22 cellular contexts compared by ENCODE assay signal in the genomic region with DNA sequence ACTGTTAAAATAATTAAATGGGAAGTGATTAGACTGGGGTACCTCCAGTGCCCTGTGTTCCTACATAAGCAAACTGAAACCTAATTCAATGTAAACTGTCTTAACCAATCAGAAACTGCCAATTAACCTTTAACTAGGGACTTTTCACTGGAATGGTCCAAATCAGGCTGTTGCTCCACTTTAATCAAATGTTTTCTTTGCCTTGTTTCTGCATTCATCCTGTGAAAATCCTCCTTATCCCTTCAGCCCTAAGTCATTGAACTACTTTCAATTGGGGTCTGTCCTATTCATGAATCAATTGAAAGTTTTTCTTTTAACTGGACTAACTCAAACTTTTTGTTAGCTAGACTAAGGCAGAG. TPM values are rescaled to one million over a fixed set of nuclear protein-coding genes. Genes with fewer than 3 reads are reported as not detected.
DNase-seq lines count a peak whose midpoint lies in the region; ATAC-seq, FAIRE-seq and TF ChIP-seq lines count a peak whose summit lies in the region.
"Had no signal": no experiment of that assay in that cellular context is flagged by ENCODE, and none has a peak within 500 bp of the region (broad histone marks: within the 10 kb centered on the region; RNA-seq: fewer than 3 reads in every experiment).

No MANE protein-coding gene starts in this region.

- no peaks in the 10 kb centered on the region for H3K27me3 Mint-ChIP-seq in activated T-cell treated with anti-CD3 and anti-CD28 coated beads, Interleukin-2, amount 50 U/mL, for 24 hours
- H3K27me3 Mint-ChIP-seq: naive B cell had no signal

- TF ChIP-seq CTCF in LNCaP clone FGC (IDR thresholded peaks at IDR 0.05; ENCODE audit: control insufficient read depth, extremely low read depth, insufficient read depth) (no peak), esophagus muscularis mucosa (IDR thresholded peaks at IDR 0.05) (no peak), pancreas (IDR thresholded peaks at IDR 0.05) (no peak)

- H3K36me3 ChIP-seq in esophagus muscularis mucosa (no peaks in the 10 kb centered on the region), pancreas (no peaks in the 10 kb centered on the region)
- H3K36me3 ChIP-seq: adrenal gland, left lung, uterus had no signal

- peaks cover 63% of the 10 kb centered on the region for H3K4me1 Mint-ChIP-seq in activated T-cell treated with anti-CD3 and anti-CD28 coated beads, Interleukin-2, amount 50 U/mL, for 24 hours (ENCODE audit: low read depth)

- peak overlapping the region; percentile 24; the same call in 1 of the 2 replicates for H3K4me3 ChIP-seq in LNCaP clone FGC (ENCODE audit: low read depth, low read length)
- H3K4me3 ChIP-seq in esophagus muscularis mucosa, result no peak overlapping the region
- no peak overlapping the region for H3K4me3 ChIP-seq in pancreas
- H3K4me3 ChIP-seq: adrenal gland, dorsolateral prefrontal cortex, left lung, skin epidermis, uterus had no signal

- H3K27me3 ChIP-seq in esophagus muscularis mucosa (no peaks in the 10 kb centered on the region), pancreas (no peaks in the 10 kb centered on the region)
- H3K27me3 ChIP-seq: adrenal gland, dorsolateral prefrontal cortex, left lung, uterus had no signal

- TF ChIP-seq POLR2A in esophagus muscularis mucosa (IDR thresholded peaks at IDR 0.05; ENCODE audit: low read depth), result no peak

- H3K27ac Mint-ChIP-seq in activated T-cell treated with anti-CD3 and anti-CD28 coated beads, Interleukin-2, amount 50 U/mL, for 24 hours, result peak overlapping the region; percentile 33
- H3K27ac Mint-ChIP-seq: mesothelial cell of epicardium, naive B cell had no signal

- no peak for ATAC-seq in pancreas
- ATAC-seq: left lung had no signal

- intact Hi-C loops in esophagus muscularis mucosa (cut with DNase I), result no loop called here
- intact Hi-C loops in pancreas (cut with DNase I), result loop anchor here in 1 of 3 donors (10.0 kb wide), 1 partner anchor 61 kb away; a partner anchor contains a TSS

- no peak for DNase-seq in activated T-cell treated with anti-CD3 and anti-CD28 coated beads, Interleukin-2, amount 50 U/mL, for 24 hours
- no peak for DNase-seq in activated T-cell treated with anti-CD3 and anti-CD28 coated beads, Interleukin-2, amount 50 U/mL, for 1 hour
- DNase-seq in LNCaP clone FGC (ENCODE audit: low read depth) (peak; percentile 50), esophagus muscularis mucosa (ENCODE audit: extremely low spot score) (no peak), pancreas (no peak), medulla oblongata (ENCODE audit: extremely low spot score) (no peak), T-helper 1 cell (no peak)
- DNase-seq in NK-92 treated with Interleukin-12 subunit alpha and Interleukin-12 subunit beta, amount 100 ng/mL, for 24 hours (lab: John Stamatoyannopoulos, UW), result no peak
- DNase-seq: activated CD4-positive, alpha-beta T cell treated with anti-CD3 and anti-CD28 coated beads for 48 hours; adrenal gland; dorsolateral prefrontal cortex; islet precursor cell; left lung; naive B cell; NCI-H1092 treated with DMSO at 0.1 percent for 48 hours; NCI-H1694 treated with DMSO at 0.1 percent for 48 hours; NCI-H446 treated with DMSO at 0.1 percent for 48 hours; NCI-H774; stimulated activated naive CD4-positive, alpha-beta T cell; uterus had no signal

- no peak overlapping the region for H3K4me3 Mint-ChIP-seq in activated T-cell treated with anti-CD3 and anti-CD28 coated beads, Interleukin-2, amount 50 U/mL, for 24 hours
- H3K4me3 Mint-ChIP-seq: mesothelial cell of epicardium, naive B cell had no signal

- no peaks in the 10 kb centered on the region for H3K9me3 Mint-ChIP-seq in activated T-cell treated with anti-CD3 and anti-CD28 coated beads, Interleukin-2, amount 50 U/mL, for 24 hours
- H3K9me3 Mint-ChIP-seq: mesothelial cell of epicardium, naive B cell had no signal

- H3K27ac ChIP-seq in esophagus muscularis mucosa (replicated peaks in 1 of 4), result peak overlapping the region in 3 of 4 donors; percentile 12 to 45 (median 15)
- peak overlapping the region; percentile 48 to 99 (median 82) for H3K27ac ChIP-seq in pancreas
- H3K27ac ChIP-seq: left lung, uterus had no signal

- peaks cover 42% of the 10 kb centered on the region for H3K36me3 Mint-ChIP-seq in activated T-cell treated with anti-CD3 and anti-CD28 coated beads, Interleukin-2, amount 50 U/mL, for 24 hours (ENCODE audit: low read depth)
- H3K36me3 Mint-ChIP-seq: naive B cell had no signal

- FAIRE-seq in pancreas (lab: Jason Lieb, UNC), result no peak

- TF ChIP-seq EP300 in esophagus muscularis mucosa (IDR thresholded peaks at IDR 0.05), result no peak

- no peaks in the 10 kb centered on the region for H3K9me3 ChIP-seq in esophagus muscularis mucosa
- H3K9me3 ChIP-seq in pancreas, result no peaks in the 10 kb centered on the region
- H3K9me3 ChIP-seq: adrenal gland, left lung, uterus had no signal

- H3K4me1 ChIP-seq in esophagus muscularis mucosa (peaks cover 9 to 49% (median 43%) of the 10 kb centered on the region in 4 donors), pancreas (peaks cover 7 to 35% (median 26%) of the 10 kb centered on the region in 3 donors)

RNA-seq across cellular contexts. Expression of a gene that starts 5.1 kb away (rescaled TPM):
- total RNA-seq in esophagus muscularis mucosa, result 10 to 100 TPM; 48.2 to 86.8 (median 51.1) TPM
- total RNA-seq in pancreas, result 10 to 100 TPM; 36.9 to 81.5 (median 51.6) TPM
- polyA plus RNA-seq in pancreas, result 10 to 100 TPM; 21.7 to 46.6 TPM

RNA-seq across cellular contexts. Expression of a gene that starts 20.8 kb away (rescaled TPM):
- total RNA-seq in esophagus muscularis mucosa, result 10 to 100 TPM; 62.6 to 79.7 (median 70.4) TPM
- 10 to 100 TPM; 13.1 to 38.6 (median 21.7) TPM for total RNA-seq in pancreas
- 1 to 10 TPM; 6.7 to 9.2 TPM for polyA plus RNA-seq in pancreas
